Comparison of ENCODE assay signal across 1 cellular context in genomic region chr17:16438557-16439302, GRCh38.
TF ChIP-seq lines count a peak whose summit lies in the region.

No MANE protein-coding gene starts in this region.

TF ChIP-seq in K562, 482 proteins besides CTCF, POLR2A, EP300 and RAD21 (continued from another document and continues in another):
- TF ChIP-seq ZBTB12 (CRISPR knock-in tag; IDR thresholded peaks at IDR 0.05) (no peak), KLF10 (CRISPR knock-in tag; IDR thresholded peaks at IDR 0.05) (no peak), ARID4B (CRISPR knock-in tag; IDR thresholded peaks at IDR 0.05) (no peak; the same call in 1 of the 2 replicates), KLF16 (IDR thresholded peaks at IDR 0.05) (no peak), SAP30 (IDR thresholded peaks at IDR 0.05; ENCODE audit: borderline replicate concordance, insufficient read depth, low read depth, low read length, poor library complexity, severe bottlenecking) (peak; percentile 44), TAF1 (IDR thresholded peaks at IDR 0.05; ENCODE audit: control insufficient read depth, extremely low read depth, insufficient read depth, low read length, severe bottlenecking) (peak; percentile 95), SUPT5H (IDR thresholded peaks at IDR 0.05) (peak; percentile 97), HLTF (IDR thresholded peaks at IDR 0.05) (no peak), DNMT1 (IDR thresholded peaks at IDR 0.05) (no peak), ELF2 (CRISPR knock-in tag; IDR thresholded peaks at IDR 0.05) (no peak), ELK3 (CRISPR knock-in tag; IDR thresholded peaks at IDR 0.05) (no peak), RBFOX2 (IDR thresholded peaks at IDR 0.05; ENCODE audit: low read depth, low read length) (peak; percentile 100), SMARCC2 (IDR thresholded peaks at IDR 0.05; ENCODE audit: low read depth) (no peak), ZNF184 (CRISPR knock-in tag; IDR thresholded peaks at IDR 0.05) (no peak), ZNF253 (CRISPR knock-in tag; conservative IDR thresholded peaks at IDR 0.05) (peak; percentile 73; the same call in 1 of the 2 replicates), ZNF3 (CRISPR knock-in tag; IDR thresholded peaks at IDR 0.05) (no peak), ATF7 (IDR thresholded peaks at IDR 0.05) (peak; percentile 99), ZNF24 (IDR thresholded peaks at IDR 0.05) (no peak), ZNF609 (CRISPR knock-in tag; IDR thresholded peaks at IDR 0.05; ENCODE audit: borderline replicate concordance) (no peak), SREBF2 (CRISPR knock-in tag; IDR thresholded peaks at IDR 0.05) (no peak), HDAC3 (IDR thresholded peaks at IDR 0.05; ENCODE audit: borderline replicate concordance, partially characterized antibody) (no peak), YY1 (IDR thresholded peaks at IDR 0.05; ENCODE audit: borderline replicate concordance in 1 of 3, control insufficient read depth in 1 of 3, extremely low read depth in 1 of 3, insufficient read depth in 3 of 3, insufficient read length in 1 of 3, insufficient replicate concordance in 2 of 3, low read depth in 1 of 3, low read length in 2 of 3) (peak; percentile 12 to 88 (median 72)), BRD4 (IDR thresholded peaks at IDR 0.05) (no peak), BCOR (IDR thresholded peaks at IDR 0.05) (no peak), POLR3G (IDR thresholded peaks at IDR 0.05; ENCODE audit: extremely low read depth, insufficient read length, insufficient replicate concordance) (no peak), ZNF143 (CRISPR knock-in tag; IDR thresholded peaks at IDR 0.05) (peak; percentile 86), L3MBTL2 (IDR thresholded peaks at IDR 0.05) (peak; percentile 73), E2F5 (CRISPR knock-in tag; IDR thresholded peaks at IDR 0.05) (no peak), AFF1 (IDR thresholded peaks at IDR 0.05; ENCODE audit: low read depth in 1 of 2, partially characterized antibody in 2 of 2) (peak in 1 of 2 experiments; percentile 91), TRIM28 (IDR thresholded peaks at IDR 0.05) (no peak), KLF13 (tag; IDR thresholded peaks at IDR 0.05; ENCODE audit: borderline replicate concordance, low read depth) (no peak), U2AF1 (optimal IDR thresholded peaks at IDR 0.05; ENCODE audit: low read depth, low read length) (peak; percentile 45), SREBF1 (IDR thresholded peaks at IDR 0.05; ENCODE audit: borderline replicate concordance, low read depth, low read length) (0 out of 2 replicates have a peak, but pooled peaks have one; percentile 87), FUS (optimal IDR thresholded peaks at IDR 0.05; ENCODE audit: low read depth, low read length) (peak; percentile 29), PREB (CRISPR knock-in tag; IDR thresholded peaks at IDR 0.05) (no peak), GATAD2B (IDR thresholded peaks at IDR 0.05; ENCODE audit: borderline replicate concordance) (no peak), COPS2 (conservative IDR thresholded peaks at IDR 0.05) (no peak), ZBED1 (IDR thresholded peaks at IDR 0.05) (0 out of 2 replicates have a peak, but pooled peaks have one; percentile 27), HNRNPLL (IDR thresholded peaks at IDR 0.05; ENCODE audit: low read depth, low read length, poor library complexity, severe bottlenecking) (peak; percentile 46), SIN3B (IDR thresholded peaks at IDR 0.05; ENCODE audit: low read depth) (no peak), KDM4B (IDR thresholded peaks at IDR 0.05; ENCODE audit: borderline replicate concordance in 2 of 2, low read depth in 1 of 2) (no peak), CBX3 (IDR thresholded peaks at IDR 0.05; ENCODE audit: borderline replicate concordance in 1 of 2, low read length in 2 of 2) (no peak), NELFE (IDR thresholded peaks at IDR 0.05; ENCODE audit: insufficient read depth, insufficient read length) (no peak), HOXB6 (CRISPR knock-in tag; IDR thresholded peaks at IDR 0.05; ENCODE audit: borderline replicate concordance) (no peak), ZNF354B (CRISPR knock-in tag; IDR thresholded peaks at IDR 0.05) (no peak), ZNF707 (CRISPR knock-in tag; conservative IDR thresholded peaks at IDR 0.05) (no peak), TAL1 (IDR thresholded peaks at IDR 0.05) (no peak), ARID2 (IDR thresholded peaks at IDR 0.05) (no peak), BRCA1 (IDR thresholded peaks at IDR 0.05) (no peak), BRCA1 (CRISPR knock-in tag; IDR thresholded peaks at IDR 0.05) (no peak), ZNF79 (CRISPR knock-in tag; IDR thresholded peaks at IDR 0.05; ENCODE audit: low read depth) (no peak), USF1 (CRISPR knock-in tag; IDR thresholded peaks at IDR 0.05) (peak; percentile 91), MAFG (tag; conservative IDR thresholded peaks at IDR 0.05) (no peak), MAFF (IDR thresholded peaks at IDR 0.05; ENCODE audit: low read length) (peak; percentile 73)
